Comparison of ENCODE assay signal across 20 cellular contexts in the genomic region with DNA sequence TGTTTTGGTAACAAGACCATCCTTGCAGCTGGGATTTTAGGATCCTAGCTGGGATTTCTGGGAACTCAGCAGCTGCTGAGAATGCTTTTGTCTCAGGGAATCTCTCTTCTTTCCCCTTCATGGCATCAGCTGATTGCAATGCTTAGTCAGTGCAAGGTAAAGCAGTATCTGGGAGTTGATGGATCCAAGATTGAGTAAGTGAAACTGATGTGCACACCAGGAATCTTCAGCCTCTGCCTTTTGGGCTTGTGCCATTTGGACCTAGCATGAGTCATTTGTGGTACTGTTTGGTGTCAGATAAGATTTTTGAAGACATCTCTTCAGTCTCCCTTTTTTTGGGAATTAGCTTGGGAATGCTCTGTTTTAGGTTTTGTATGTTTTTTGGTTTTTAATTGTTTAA.
DNase-seq lines count a peak whose midpoint lies in the region; ATAC-seq and TF ChIP-seq lines count a peak whose summit lies in the region.
"Had no signal": no experiment of that assay in that cellular context is flagged by ENCODE, and none has a peak within 500 bp of the region (broad histone marks: within the 10 kb centered on the region; RNA-seq: fewer than 3 reads in every experiment).

No MANE protein-coding gene starts in this region.

- no peak for TF ChIP-seq CTCF in epithelial cell of proximal tubule (conservative IDR thresholded peaks at IDR 0.05; ENCODE audit: low read depth, low read length)
- no peak for TF ChIP-seq CTCF in upper lobe of right lung (IDR thresholded peaks at IDR 0.05)
- TF ChIP-seq CTCF in testis (IDR thresholded peaks at IDR 0.05), result no peak

- TF ChIP-seq POLR2A in testis (IDR thresholded peaks at IDR 0.05), result no peak

- H3K9me3 ChIP-seq in upper lobe of right lung (no peaks in the 10 kb centered on the region), testis (no peaks in the 10 kb centered on the region)
- H3K9me3 ChIP-seq: heart left ventricle had no signal

- H3K27me3 ChIP-seq in upper lobe of right lung (no peaks in the 10 kb centered on the region), testis (no peaks in the 10 kb centered on the region)
- H3K27me3 ChIP-seq: heart left ventricle had no signal

- intact Hi-C loops in upper lobe of right lung (cut with DNase I) (no loop called here), testis (cut with DNase I; ENCODE audit: low total_unique reads) (no loop called here)

- no peak overlapping the region for H3K4me3 ChIP-seq in epithelial cell of proximal tubule (ENCODE audit: low read depth, low read length)
- no peak overlapping the region for H3K4me3 ChIP-seq in upper lobe of right lung
- no peak overlapping the region for H3K4me3 ChIP-seq in testis
- H3K4me3 ChIP-seq: heart left ventricle, K562 had no signal

- H3K27ac ChIP-seq in upper lobe of right lung (no peak overlapping the region), testis (no peak overlapping the region)
- H3K27ac ChIP-seq: heart left ventricle had no signal

- ATAC-seq in upper lobe of right lung (no peak), GM18868 (IDR thresholded peaks at IDR 0.05; ENCODE audit: unreplicated experiment) (no peak), HG02840 (IDR thresholded peaks at IDR 0.05; ENCODE audit: low FRiP score, unreplicated experiment) (no peak)
- ATAC-seq: activated naive CD8-positive, alpha-beta T cell treated with anti-CD3 and anti-CD28 coated beads, Interleukin-2, amount 50 U/mL, for 24 hours; activated T-helper 17 cell treated with anti-CD3 and anti-CD28 coated beads, Interleukin-2, amount 50 U/mL, for 72 hours; esophagus mucosa; heart left ventricle; K562 had no signal

- H3K4me1 ChIP-seq in upper lobe of right lung (no peaks in the 10 kb centered on the region), testis (no peaks in the 10 kb centered on the region)
- H3K4me1 ChIP-seq: heart left ventricle had no signal

- DNase-seq in EL (peak; percentile 34), RPMI7951 (ENCODE audit: low read depth) (peak; percentile 3), epithelial cell of proximal tubule (ENCODE audit: low read depth) (peak; percentile 10), kidney tubule cell (ENCODE audit: low spot score) (peak; percentile 57), upper lobe of right lung (no peak), testis (no peak)
- DNase-seq: activated CD4-positive, alpha-beta T cell treated with anti-CD3 and anti-CD28 coated beads for 4 hours; activated naive CD8-positive, alpha-beta T cell treated with anti-CD3 and anti-CD28 coated beads, Interleukin-2, amount 50 U/mL, for 24 hours; central memory CD4-positive, alpha-beta T cell; DMS79; heart left ventricle; NCI-H2029; NCI-H345; small intestine; T-helper 1 cell had no signal

- no peaks in the 10 kb centered on the region for H3K36me3 ChIP-seq in upper lobe of right lung
- no peaks in the 10 kb centered on the region for H3K36me3 ChIP-seq in testis (ENCODE audit: low read depth, missing control alignments)
- H3K36me3 ChIP-seq: heart left ventricle had no signal

Comparison
In these comparisons a context has a peak if more than half of its experiments do, and no peak if none do; other contexts are left out.
1. DNase-seq: peak in EL (single experiment), RPMI7951 (single experiment), epithelial cell of proximal tubule (single experiment) and kidney tubule cell (single experiment); none in upper lobe of right lung (single experiment) and testis (single experiment).